In the genomic region with DNA sequence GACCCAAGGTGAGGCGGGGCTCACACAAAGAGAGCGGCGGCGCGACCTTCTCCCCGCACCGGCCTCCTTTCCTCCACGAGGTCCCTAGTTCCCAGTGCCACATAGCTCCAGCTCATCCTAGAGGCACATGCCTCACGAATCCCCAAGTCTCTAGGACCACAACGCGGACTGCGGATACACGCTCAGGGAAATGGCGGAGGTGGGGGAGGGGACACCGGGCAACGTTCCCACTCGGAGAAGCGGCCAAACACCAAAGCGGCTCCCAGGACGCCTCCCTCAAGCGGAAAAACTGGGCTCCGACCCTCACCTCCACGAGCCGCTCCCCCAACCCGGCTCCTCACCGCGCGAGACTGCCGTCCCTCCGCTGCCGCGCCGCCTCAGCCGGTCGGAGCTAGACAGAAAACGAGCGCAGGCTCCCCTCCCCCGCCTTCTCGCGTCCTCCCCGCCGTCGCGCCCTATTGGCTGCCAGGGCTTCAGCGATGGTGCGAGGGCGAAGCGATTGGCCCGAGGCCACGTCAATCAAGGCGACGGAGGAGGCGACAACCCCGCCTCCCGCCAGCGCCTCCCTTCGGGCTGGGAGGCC, we compare ENCODE assay signal across 8 cellular contexts. TPM values are rescaled to one million over a fixed set of nuclear protein-coding genes. Genes with fewer than 3 reads are reported as not detected.
DNase-seq lines count a peak whose midpoint lies in the region; ATAC-seq and TF ChIP-seq lines count a peak whose summit lies in the region.

A gene (minus strand): TSS at position 404 of the 583 bp plus-strand sequence. CDS start 1,963 bp downstream, outside the sequence.

- in situ Hi-C loops in KBM-7 (cut with MboI; ENCODE audit: low pct_unique_long_range_greater_than_20kb, low sequenced_read_pairs): no loop called here

- peaks cover 46% of the 10 kb centered on the region for H3K4me1 Mint-ChIP-seq in activated T-cell treated with anti-CD3 and anti-CD28 coated beads, Interleukin-2, amount 50 U/mL, for 4 hours (ENCODE audit: low read depth)

- H3K79me2 ChIP-seq in PC-9 (ENCODE audit: low read depth): peaks cover 94% of the 10 kb centered on the region

- peak within 1 kb of the TSS; percentile 94 for H2AFZ ChIP-seq in PC-9

- peaks cover 45% of the 10 kb centered on the region for H4K20me1 ChIP-seq in PC-9 (ENCODE audit: insufficient read depth)

- H3K9me3 Mint-ChIP-seq in activated T-cell treated with anti-CD3 and anti-CD28 coated beads, Interleukin-2, amount 50 U/mL, for 4 hours: no peaks in the 10 kb centered on the region

- 0 to 1% methylated on average over 56 to 57 of the region's 57 CpGs for WGBS in esophagus, 2 donors

- H3K4me3 ChIP-seq in PC-9: peak within 1 kb of the TSS; percentile 98
- peak within 1 kb of the TSS; percentile 94 to 99 for H3K4me3 ChIP-seq in esophagus (ENCODE audit: low read depth in 1 of 2, low read length in 2 of 2)
- H3K4me3 ChIP-seq in mucosa of stomach (ENCODE audit: low read length): peak within 1 kb of the TSS; percentile 52

- H3K9me3 ChIP-seq in PC-9 (ENCODE audit: insufficient read depth, low read depth): no peaks in the 10 kb centered on the region
- H3K9me3 ChIP-seq in esophagus (ENCODE audit: control insufficient read depth in 2 of 2, insufficient read depth in 1 of 2, low read depth in 1 of 2, low read length in 1 of 2): no peaks in the 10 kb centered on the region
- H3K9me3 ChIP-seq in mucosa of stomach (ENCODE audit: control insufficient read depth, low read length): no peaks in the 10 kb centered on the region

- no peaks in the 10 kb centered on the region for H3K27me3 ChIP-seq in PC-9 (ENCODE audit: insufficient read depth, low read depth)
- H3K27me3 ChIP-seq in esophagus (ENCODE audit: control insufficient read depth in 1 of 2, insufficient read depth in 2 of 2, low read length in 2 of 2): no peaks in the 10 kb centered on the region
- no peaks in the 10 kb centered on the region for H3K27me3 ChIP-seq in mucosa of stomach (ENCODE audit: control insufficient read depth, insufficient read depth, low read length)

- H3K36me3 Mint-ChIP-seq in activated T-cell treated with anti-CD3 and anti-CD28 coated beads, Interleukin-2, amount 50 U/mL, for 4 hours (ENCODE audit: insufficient read depth): peaks cover 46% of the 10 kb centered on the region

- no peaks in the 10 kb centered on the region for H3K9me2 ChIP-seq in PC-9 (ENCODE audit: insufficient read depth)

- H3K4me1 ChIP-seq in PC-9 (replicated peaks; ENCODE audit: insufficient read depth): peaks cover 26% of the 10 kb centered on the region
- peaks cover 0 to 2% of the 10 kb centered on the region in 2 donors for H3K4me1 ChIP-seq in esophagus (ENCODE audit: control insufficient read depth in 2 of 2, insufficient read depth in 2 of 2, low read length in 1 of 2)
- H3K4me1 ChIP-seq in mucosa of stomach (ENCODE audit: control insufficient read depth, insufficient read depth, low read length): peaks cover 10% of the 10 kb centered on the region

- intact Hi-C loops in PC-9 (cut with micrococcal nuclease; ENCODE audit: unreplicated experiment): loop anchor here (1.0 to 5.0 kb wide), 6 partner anchors 23 to 282 kb away; a partner anchor contains a TSS

- ATAC-seq in GM21723 (IDR thresholded peaks at IDR 0.05; ENCODE audit: unreplicated experiment): peak; percentile 85
- peak; percentile 82 to 84 for ATAC-seq in activated T-cell treated with anti-CD3 and anti-CD28 coated beads, Interleukin-2, amount 50 U/mL, for 4 hours

- H3K27ac ChIP-seq in PC-9: peak within 1 kb of the TSS; percentile 94
- peak within 1 kb of the TSS; percentile 98 for H3K27ac ChIP-seq in esophagus (ENCODE audit: low read depth in 2 of 2, low read length in 1 of 2)

- peaks cover 41% of the 10 kb centered on the region for H3F3A ChIP-seq in PC-9 (ENCODE audit: insufficient read depth, low read depth)

- POLR2A ChIA-PET in PC-9 (lab: Charles Lee; ENCODE audit: unreplicated experiment): interaction anchor here (0.6 to 0.9 kb wide), 6 partner anchors 32 to 953 kb away, joined by 4 to 16 read pairs (median 6); no protein-coding TSS in a partner anchor

- BruUV-seq in PC-9 (replicated peaks; lab: Mats Ljungman, UMichigan): no TSS peak

- peak within 1 kb of the TSS; percentile 96 for H3K4me3 Mint-ChIP-seq in activated T-cell treated with anti-CD3 and anti-CD28 coated beads, Interleukin-2, amount 50 U/mL, for 4 hours

- H3K4me2 ChIP-seq in PC-9: peak within 1 kb of the TSS; percentile 91

- H3K9ac ChIP-seq in mucosa of stomach (ENCODE audit: low read length): peak within 1 kb of the TSS; percentile 100

- DNase-seq in DMS53 treated with DMSO at 0.1 percent for 48 hours (lab: John Stamatoyannopoulos, UW; ENCODE audit: unreplicated experiment) (peak; percentile 87), KBM-7 (peak; percentile 96), PC-9 (peak; percentile 91 to 99)
- DNase-seq in activated T-cell treated with anti-CD3 and anti-CD28 coated beads, Interleukin-2, amount 50 U/mL, for 4 hours: peak; percentile 100
- peak; percentile 99 for DNase-seq in stimulated activated CD8-positive, alpha-beta memory T cell treated with anti-CD3 and anti-CD28 coated beads, Interleukin-4, amount 100 ng/mL, for 48 hours

- no peaks in the 10 kb centered on the region for H3K27me3 Mint-ChIP-seq in activated T-cell treated with anti-CD3 and anti-CD28 coated beads, Interleukin-2, amount 50 U/mL, for 4 hours (ENCODE audit: low read depth)

- CTCF ChIA-PET in PC-9 (lab: Charles Lee): no interaction called here

- TF ChIP-seq CTCF in PC-9 (conservative IDR thresholded peaks at IDR 0.05): no peak

- H3K36me3 ChIP-seq in PC-9 (ENCODE audit: low read depth) (peaks cover 43% of the 10 kb centered on the region), esophagus (ENCODE audit: control insufficient read depth in 2 of 2, insufficient read depth in 2 of 2, low read length in 1 of 2) (peaks cover 4 to 5% of the 10 kb centered on the region in 2 donors), mucosa of stomach (ENCODE audit: control insufficient read depth, insufficient read depth, low read length) (peaks cover 7% of the 10 kb centered on the region)

RNA-seq across cellular contexts. Expression of the gene that starts here (rescaled TPM):
- 403 and 583 TPM in 2 replicates for total RNA-seq in PC-9 (2021)
- 100 to 1,000 TPM; 929 to 978 (median 948) TPM for total RNA-seq in activated T-cell treated with anti-CD3 and anti-CD28 coated beads, Interleukin-2, amount 50 U/mL, for 4 hours
- 100 to 1,000 TPM; 176 to 299 TPM for polyA plus RNA-seq in esophagus

Comparison
In these comparisons a context has a peak if more than half of its experiments do, and no peak if none do; other contexts are left out.
1. Peak in every context shown above with its lines: DNase-seq, ATAC-seq, H3K4me3 ChIP-seq and H3K27ac ChIP-seq.